ENCODE assay signal across 24 cellular contexts in genomic region chr2:105870858-105871257, GRCh38.
DNase-seq lines count a peak whose midpoint lies in the region; ATAC-seq and TF ChIP-seq lines count a peak whose summit lies in the region.
"Had no signal": no experiment of that assay in that cellular context is flagged by ENCODE, and none has a peak within 500 bp of the region (broad histone marks: within the 10 kb centered on the region; RNA-seq: fewer than 3 reads in every experiment).

No MANE protein-coding gene starts in this region.

- peaks cover 19% of the 10 kb centered on the region for H3K36me3 Mint-ChIP-seq in CD4-positive, CD25-positive, alpha-beta regulatory T cell
- H3K36me3 Mint-ChIP-seq in CD8-positive, alpha-beta T cell, result peaks cover 53% of the 10 kb centered on the region
- H3K36me3 Mint-ChIP-seq in activated naive CD8-positive, alpha-beta T cell, result peaks cover 15% of the 10 kb centered on the region
- H3K36me3 Mint-ChIP-seq: immature natural killer cell had no signal

- H3K4me1 ChIP-seq in CD4-positive, CD25-positive, alpha-beta regulatory T cell (ENCODE audit: control insufficient read depth, insufficient read depth, low read length, poor library complexity, severe bottlenecking), result peaks cover 86% of the 10 kb centered on the region
- peaks cover 92% of the 10 kb centered on the region for H3K4me1 ChIP-seq in CD8-positive, alpha-beta T cell (ENCODE audit: insufficient read depth, low read length)
- H3K4me1 ChIP-seq: prostate gland had no signal

- H3K27me3 Mint-ChIP-seq in CD4-positive, CD25-positive, alpha-beta regulatory T cell, result no peaks in the 10 kb centered on the region
- H3K27me3 Mint-ChIP-seq in CD8-positive, alpha-beta T cell (ENCODE audit: low read depth), result no peaks in the 10 kb centered on the region
- no peaks in the 10 kb centered on the region for H3K27me3 Mint-ChIP-seq in activated naive CD8-positive, alpha-beta T cell

- H3K9me3 ChIP-seq in CD4-positive, CD25-positive, alpha-beta regulatory T cell (ENCODE audit: control insufficient read depth in 2 of 2, low read length in 2 of 2), result no peaks in the 10 kb centered on the region
- H3K9me3 ChIP-seq in CD8-positive, alpha-beta T cell (ENCODE audit: low read length), result no peaks in the 10 kb centered on the region
- H3K9me3 ChIP-seq: ascending aorta, prostate gland had no signal

- peak overlapping the region; percentile 76 to 94 (median 81) for H3K27ac Mint-ChIP-seq in CD4-positive, CD25-positive, alpha-beta regulatory T cell
- H3K27ac Mint-ChIP-seq in CD8-positive, alpha-beta T cell, result peak overlapping the region; percentile 84
- peak overlapping the region; percentile 88 for H3K27ac Mint-ChIP-seq in activated naive CD8-positive, alpha-beta T cell

- DNase-seq in CD4-positive, CD25-positive, alpha-beta regulatory T cell, result no peak
- DNase-seq in CD8-positive, alpha-beta T cell, result no peak
- DNase-seq in mesenteric fat pad (ENCODE audit: low spot score) (peak; percentile 77), NCI-H2081 treated with DMSO at 0.1 percent for 48 hours (lab: John Stamatoyannopoulos, UW) (no peak), NCI-H226 (no peak), D341Med (ENCODE audit: low spot score) (no peak)
- DNase-seq: activated CD8-positive, alpha-beta memory T cell treated with anti-CD3 and anti-CD28 coated beads, Interleukin-2, amount 50 U/mL, for 4 hours; activated gamma-delta T cell; caudate nucleus; dorsolateral prefrontal cortex; foreskin keratinocyte; GF-D8; immature natural killer cell; midbrain; NCI-H1105; stimulated activated CD8-positive, alpha-beta memory T cell treated with anti-CD3 and anti-CD28 coated beads, Interleukin-4, amount 100 ng/mL, for 48 hours; T1000 had no signal

- H3K27me3 ChIP-seq in CD4-positive, CD25-positive, alpha-beta regulatory T cell (ENCODE audit: control insufficient read depth, insufficient read depth, low read length), result no peaks in the 10 kb centered on the region
- no peaks in the 10 kb centered on the region for H3K27me3 ChIP-seq in CD8-positive, alpha-beta T cell (ENCODE audit: insufficient read depth, low read length)
- H3K27me3 ChIP-seq: ascending aorta, dorsolateral prefrontal cortex, foreskin keratinocyte had no signal

- POLR2A ChIA-PET in CD8-positive, alpha-beta T cell (lab: Charles Lee), result interaction anchor here (1.3 kb wide), 1 partner anchor 73 kb away, joined by 5 read pairs; no protein-coding TSS in a partner anchor

- intact Hi-C loops in CD8-positive, alpha-beta T cell (cut with DNase I, micrococcal nuclease), result no loop called here

- CTCF ChIA-PET in CD8-positive, alpha-beta T cell (lab: Charles Lee), result interaction anchor here (0.9 kb wide), 1 partner anchor 49 kb away, joined by 3 read pairs; no protein-coding TSS in a partner anchor

- peaks cover 39% of the 10 kb centered on the region for H3K36me3 ChIP-seq in CD4-positive, CD25-positive, alpha-beta regulatory T cell (ENCODE audit: control insufficient read depth, insufficient read depth, low read length)
- H3K36me3 ChIP-seq in CD8-positive, alpha-beta T cell (ENCODE audit: insufficient read depth, low read length), result peaks cover 2% of the 10 kb centered on the region
- H3K36me3 ChIP-seq: ascending aorta, prostate gland had no signal

- H3K4me1 Mint-ChIP-seq in CD4-positive, CD25-positive, alpha-beta regulatory T cell, result peaks cover 34 to 99% (median 68%) of the 10 kb centered on the region in 4 donors
- peaks cover 89% of the 10 kb centered on the region for H3K4me1 Mint-ChIP-seq in CD8-positive, alpha-beta T cell (ENCODE audit: low read depth)
- H3K4me1 Mint-ChIP-seq in activated naive CD8-positive, alpha-beta T cell (ENCODE audit: low read depth), result peaks cover 95% of the 10 kb centered on the region

- no peak overlapping the region for H3K4me3 ChIP-seq in CD4-positive, CD25-positive, alpha-beta regulatory T cell (ENCODE audit: low read depth, low read length)
- no peak overlapping the region for H3K4me3 ChIP-seq in CD8-positive, alpha-beta T cell (ENCODE audit: low read depth, low read length)
- H3K4me3 ChIP-seq: ascending aorta, dorsolateral prefrontal cortex, prostate gland had no signal

- H3K27ac ChIP-seq in CD4-positive, CD25-positive, alpha-beta regulatory T cell (ENCODE audit: insufficient read depth, low read length, poor library complexity, severe bottlenecking), result no peak overlapping the region
- no peak overlapping the region for H3K27ac ChIP-seq in CD8-positive, alpha-beta T cell (ENCODE audit: low read depth, low read length)
- H3K27ac ChIP-seq: ascending aorta, foreskin keratinocyte, HL-60, prostate gland had no signal

- TF ChIP-seq CTCF in CD8-positive, alpha-beta T cell (IDR thresholded peaks at IDR 0.05), result no peak

- H3K9me3 Mint-ChIP-seq in CD4-positive, CD25-positive, alpha-beta regulatory T cell, result peaks cover 0 to 1% (median 0%) of the 10 kb centered on the region in 7 donors
- no peaks in the 10 kb centered on the region for H3K9me3 Mint-ChIP-seq in CD8-positive, alpha-beta T cell
- no peaks in the 10 kb centered on the region for H3K9me3 Mint-ChIP-seq in activated naive CD8-positive, alpha-beta T cell (ENCODE audit: low read depth)
- H3K9me3 Mint-ChIP-seq: immature natural killer cell had no signal

- peak overlapping the region in 3 of 4 donors; percentile 66 to 68 (median 66) for H3K4me3 Mint-ChIP-seq in CD4-positive, CD25-positive, alpha-beta regulatory T cell
- peak overlapping the region; percentile 19 for H3K4me3 Mint-ChIP-seq in CD8-positive, alpha-beta T cell
- peak overlapping the region; percentile 44 for H3K4me3 Mint-ChIP-seq in activated naive CD8-positive, alpha-beta T cell
- H3K4me3 Mint-ChIP-seq: immature natural killer cell had no signal

- no peak for ATAC-seq in CD4-positive, CD25-positive, alpha-beta regulatory T cell (ENCODE audit: low read depth in 2 of 2)
- ATAC-seq in CD8-positive, alpha-beta T cell, result no peak
- ATAC-seq in HG02970 (IDR thresholded peaks at IDR 0.05; ENCODE audit: low FRiP score, unreplicated experiment), result no peak
- ATAC-seq: foreskin keratinocyte, left lobe of liver, Panc1 had no signal
